9 cellular contexts compared by ENCODE assay signal in the genomic region with DNA sequence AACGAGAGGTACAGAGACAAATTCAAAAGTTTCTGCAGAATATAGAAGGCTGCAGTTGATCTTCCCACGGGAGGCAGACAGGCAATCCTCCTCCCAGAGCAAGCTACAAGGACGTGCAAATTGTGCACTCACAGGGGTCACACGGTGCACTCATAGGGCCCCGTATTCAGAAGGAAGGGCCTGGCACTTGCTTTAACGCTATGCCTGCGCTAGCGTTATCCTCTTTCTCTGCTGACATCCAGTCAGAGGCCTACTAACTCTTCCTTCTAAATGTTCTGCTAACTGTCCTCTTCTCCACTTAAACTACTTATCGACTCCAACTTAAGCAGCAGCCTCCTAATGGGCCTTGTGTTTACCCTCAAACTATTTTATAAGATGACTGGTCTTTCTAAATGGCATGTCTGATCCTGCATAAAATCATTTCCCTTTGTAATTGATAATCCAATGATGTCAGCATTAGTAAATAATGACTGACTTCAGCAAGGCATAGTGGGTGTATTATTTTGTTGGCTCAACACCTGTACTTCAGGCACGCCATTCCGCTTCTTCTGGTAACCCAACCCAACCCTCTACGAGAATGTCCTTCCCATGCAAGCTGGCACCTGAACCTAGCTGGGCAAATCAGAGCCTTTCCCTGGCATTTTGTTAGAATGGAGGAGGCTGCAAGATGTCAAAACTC. TPM values are rescaled to one million over a fixed set of nuclear protein-coding genes. Genes with fewer than 3 reads are reported as not detected.
DNase-seq lines count a peak whose midpoint lies in the region; ATAC-seq, FAIRE-seq and TF ChIP-seq lines count a peak whose summit lies in the region.
"Had no signal": no experiment of that assay in that cellular context is flagged by ENCODE, and none has a peak within 500 bp of the region (broad histone marks: within the 10 kb centered on the region; RNA-seq: fewer than 3 reads in every experiment).

No MANE protein-coding gene starts in this region.

- TF ChIP-seq POLR2A in suprapubic skin (IDR thresholded peaks at IDR 0.05): no peak

- peak overlapping the region; percentile 97 to 99 for H3K4me3 ChIP-seq in kidney (ENCODE audit: low read length in 2 of 2)
- peak overlapping the region; percentile 84 for H3K4me3 ChIP-seq in suprapubic skin

- WGBS in adipose tissue, 3 donors: 41 to 54% (median 46%) methylated on average over 12 of the region's 12 CpGs
- whole genome bisulfite sequencing in suprapubic skin: 18% methylated on average over 12 of the region's 12 CpGs

- intact Hi-C loops in kidney (cut with DNase I): no loop called here

- peak overlapping the region; percentile 17 for H3K27ac ChIP-seq in adipose tissue (ENCODE audit: low read depth, low read length)
- H3K27ac ChIP-seq in kidney (ENCODE audit: low read depth in 2 of 2, low read length in 2 of 2): no peak overlapping the region
- H3K27ac ChIP-seq in suprapubic skin: peak overlapping the region; percentile 99

- no peak for TF ChIP-seq EP300 in suprapubic skin (IDR thresholded peaks at IDR 0.05)

- H3K4me1 ChIP-seq in kidney (ENCODE audit: control insufficient read depth in 1 of 2, insufficient read depth in 1 of 2, low read depth in 1 of 2, low read length in 2 of 2): peaks cover 16 to 28% of the 10 kb centered on the region in 2 donors
- peaks cover 86% of the 10 kb centered on the region for H3K4me1 ChIP-seq in suprapubic skin

- TF ChIP-seq CTCF in kidney (IDR thresholded peaks at IDR 0.05; ENCODE audit: borderline replicate concordance, extremely low read depth, insufficient read depth) (no peak), suprapubic skin (IDR thresholded peaks at IDR 0.05) (no peak)

- no peak for FAIRE-seq in kidney (lab: Jason Lieb, UNC)

- no peak for ATAC-seq in GM21526 (IDR thresholded peaks at IDR 0.05; ENCODE audit: low FRiP score, unreplicated experiment)
- no peak for ATAC-seq in GM21360 (IDR thresholded peaks at IDR 0.05; ENCODE audit: unreplicated experiment)
- ATAC-seq: HCT116 had no signal

- no peaks in the 10 kb centered on the region for H3K9me3 ChIP-seq in kidney (ENCODE audit: control insufficient read depth in 1 of 2, low read length in 2 of 2)
- no peaks in the 10 kb centered on the region for H3K9me3 ChIP-seq in suprapubic skin

- peak overlapping the region; percentile 8 to 98 for H3K9ac ChIP-seq in kidney (ENCODE audit: low read length in 2 of 2)

- DNase-seq in NCI-H748 (lab: John Stamatoyannopoulos, UW; ENCODE audit: unreplicated experiment): peak; percentile 22
- no peak for DNase-seq in NCI-H748 treated with DMSO at 0.1 percent for 48 hours (lab: John Stamatoyannopoulos, UW)
- DNase-seq in kidney: no peak
- DNase-seq in suprapubic skin (ENCODE audit: low spot score in 2 of 2): no peak
- no peak for DNase-seq in stimulated activated CD4-positive, alpha-beta T cell treated with anti-CD3 and anti-CD28 coated beads, Interleukin-2, amount 100 ng/mL, for 48 hours

- H3K27me3 ChIP-seq in suprapubic skin: no peaks in the 10 kb centered on the region

- H3K36me3 ChIP-seq in kidney (ENCODE audit: control insufficient read depth in 1 of 2, insufficient read depth in 2 of 2, low read length in 2 of 2): no peaks in the 10 kb centered on the region
- no peaks in the 10 kb centered on the region for H3K36me3 ChIP-seq in suprapubic skin

RNA-seq across cellular contexts. Expression of a gene that starts 2.2 kb away (rescaled TPM):
- polyA plus RNA-seq in adipose tissue: 100 to 1,000 TPM in 1 of 3 donors, 10 to 100 TPM in 2; 34.5 to 130 (median 76.4) TPM
- total RNA-seq in kidney: 94.3 TPM
- 42.8 TPM for polyA plus RNA-seq in kidney (ENCODE audit: insufficient read depth, low read depth, low replicate concordance)
- total RNA-seq in suprapubic skin: 10 to 100 TPM; 77.8 to 91.5 (median 84.3) TPM

RNA-seq across cellular contexts. Expression of a gene that starts 43.6 kb away (rescaled TPM):
- polyA plus RNA-seq in adipose tissue: not detected
- not detected for total RNA-seq in kidney
- polyA plus RNA-seq in kidney (ENCODE audit: insufficient read depth, low read depth, low replicate concordance): not detected
- under 1 TPM in 2 of 4 donors, not detected in 2; 0.26 to 0.56 TPM for total RNA-seq in suprapubic skin

Comparison
In these comparisons a context has a peak if more than half of its experiments do, and no peak if none do; other contexts are left out.
1. H3K27ac ChIP-seq: peak in adipose tissue (single experiment) and suprapubic skin (single experiment); none in kidney (0 of 2).